9 cellular contexts compared by ENCODE assay signal in genomic region chrX:125132274-125132673, GRCh38.
DNase-seq lines count a peak whose midpoint lies in the region; ATAC-seq and TF ChIP-seq lines count a peak whose summit lies in the region.
"Had no signal": no experiment of that assay in that cellular context is flagged by ENCODE, and none has a peak within 500 bp of the region (broad histone marks: within the 10 kb centered on the region; RNA-seq: fewer than 3 reads in every experiment).

No MANE protein-coding gene starts in this region.

- DNase-seq in GM12865 (ENCODE audit: low read depth) (peak; percentile 7), SIG-M5 (lab: John Stamatoyannopoulos, UW) (peak; percentile 0), right lobe of liver (no peak), glomerular visceral epithelial cell (ENCODE audit: extremely low spot score) (no peak), nucleus accumbens (lab: John Stamatoyannopoulos, UW) (no peak)
- no peak for DNase-seq in stimulated activated CD4-positive, alpha-beta T cell treated with anti-CD3 and anti-CD28 coated beads, Interleukin-12 subunit alpha, Interleukin-12 subunit beta, amount 100 ng/mL, for 4 hours
- DNase-seq: effector memory CD8-positive, alpha-beta T cell had no signal

- no peaks in the 10 kb centered on the region for H3K36me3 ChIP-seq in right lobe of liver

- TF ChIP-seq POLR2A in right lobe of liver (IDR thresholded peaks at IDR 0.05), result no peak

- H3K27me3 ChIP-seq in right lobe of liver, result no peaks in the 10 kb centered on the region

- peak; percentile 51 for ATAC-seq in HG02885 (IDR thresholded peaks at IDR 0.05; ENCODE audit: poor library complexity, unreplicated experiment)
- no peak for ATAC-seq in right lobe of liver
- ATAC-seq: effector memory CD8-positive, alpha-beta T cell; naive thymus-derived CD8-positive, alpha-beta T cell had no signal

- intact Hi-C loops in right lobe of liver (cut with DNase I), result no loop called here

- H3K9me3 ChIP-seq in right lobe of liver, result no peaks in the 10 kb centered on the region

- H3K27ac ChIP-seq in right lobe of liver, result no peak overlapping the region

- TF ChIP-seq CTCF in GM12865 (IDR thresholded peaks at IDR 0.05; ENCODE audit: insufficient read depth, low read depth, low read length, missing control alignments) (peak; percentile 34), right lobe of liver (IDR thresholded peaks at IDR 0.05) (peak; percentile 32 to 49 (median 34))

- WGBS in right lobe of liver (ENCODE audit: insufficient coverage, low coverage, low lambda C conversion rate, missing lambda C conversion rate), result 14% methylated on average over 2 of the region's 2 CpGs

- H3K4me3 ChIP-seq in GM12865 (ENCODE audit: low read depth, low read length) (no peak overlapping the region), right lobe of liver (no peak overlapping the region)

- no peaks in the 10 kb centered on the region for H3K4me1 ChIP-seq in right lobe of liver

Comparison
In these comparisons a context has a peak if more than half of its experiments do, and no peak if none do; other contexts are left out.
1. DNase-seq: peak in GM12865 (single experiment) and SIG-M5 (single experiment); none in right lobe of liver (0 of 3), glomerular visceral epithelial cell (single experiment), stimulated activated CD4-positive, alpha-beta T cell treated with anti-CD3 and anti-CD28 coated beads, Interleukin-12 subunit alpha, Interleukin-12 subunit beta, amount 100 ng/mL, for 4 hours (single experiment) and nucleus accumbens (0 of 56).